In genomic region chr5:160565376-160565775, GRCh38 we compare ENCODE assay signal across 1 cellular context.
TF ChIP-seq lines count a peak whose summit lies in the region.

No MANE protein-coding gene starts in this region.

TF ChIP-seq in WTC11, 78 proteins besides CTCF, POLR2A, EP300 and RAD21 (continued from another document):
- TF ChIP-seq, protein P1, sequence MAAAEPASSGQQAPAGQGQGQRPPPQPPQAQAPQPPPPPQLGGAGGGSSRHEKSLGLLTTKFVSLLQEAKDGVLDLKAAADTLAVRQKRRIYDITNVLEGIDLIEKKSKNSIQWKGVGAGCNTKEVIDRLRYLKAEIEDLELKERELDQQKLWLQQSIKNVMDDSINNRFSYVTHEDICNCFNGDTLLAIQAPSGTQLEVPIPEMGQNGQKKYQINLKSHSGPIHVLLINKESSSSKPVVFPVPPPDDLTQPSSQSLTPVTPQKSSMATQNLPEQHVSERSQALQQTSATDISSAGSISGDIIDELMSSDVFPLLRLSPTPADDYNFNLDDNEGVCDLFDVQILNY (CRISPR knock-in tag; IDR thresholded peaks at IDR 0.05): no peak
- TF ChIP-seq ZNF423 (CRISPR knock-in tag; IDR thresholded peaks at IDR 0.05) (no peak), ATF1 (CRISPR knock-in tag; IDR thresholded peaks at IDR 0.05) (no peak)
